ENCODE assay signal across 39 cellular contexts in genomic region chr7:138773176-138773575, GRCh38. TPM values are rescaled to one million over a fixed set of nuclear protein-coding genes. Genes with fewer than 3 reads are reported as not detected.
"Had no signal": no experiment of that assay in that cellular context is flagged by ENCODE, and none has a peak within 500 bp of the region (broad histone marks: within the 10 kb centered on the region; RNA-seq: fewer than 3 reads in every experiment).

No MANE protein-coding gene starts in this region.

- H3K4me3 Mint-ChIP-seq: activated CD4-positive, alpha-beta memory T cell treated with anti-CD3 and anti-CD28 coated beads for 36 hours; activated CD4-positive, alpha-beta T cell treated with anti-CD3 and anti-CD28 coated beads, Interleukin-2, amount 10 ng/mL, durations not matched to agents 24 days and 14 days; activated naive CD4-positive, alpha-beta T cell treated with anti-CD3 and anti-CD28 coated beads for 36 hours; activated naive CD8-positive, alpha-beta T cell treated with anti-CD3 and anti-CD28 coated beads for 36 hours; activated T-helper 1 cell treated with anti-CD3 and anti-CD28 coated beads, Interleukin-12 subunit alpha, Interleukin-12 subunit beta, Interleukin-2, Interleukin-4 antibody, amounts not matched to agents 30 ng/mL and 10 ng/mL and 1 ng/mL, durations not matched to agents 14 hours and 24 hours and 36 hours; endodermal cell; natural killer cell treated with Interleukin-12 subunit alpha and Interleukin-12 subunit beta and Interleukin-15 and Interleukin-18, amount 100 ng/mL, for 72 hours had no signal

- H3K36me3 ChIP-seq: adrenal gland, cardiac muscle cell, heart left ventricle, left ventricle myocardium inferior, neutrophil, thoracic aorta, uterus had no signal

- ATAC-seq: body of pancreas, heart left ventricle, mucosa of descending colon, sciatic nerve had no signal

- H3K9me3 ChIP-seq: adrenal gland, body of pancreas, heart left ventricle, left ventricle myocardium inferior, mucosa of descending colon, neutrophil, thoracic aorta, uterus had no signal

- H3K27me3 Mint-ChIP-seq: activated CD4-positive, alpha-beta memory T cell treated with anti-CD3 and anti-CD28 coated beads for 36 hours; activated naive CD8-positive, alpha-beta T cell treated with anti-CD3 and anti-CD28 coated beads for 36 hours had no signal

- H3K4me1 ChIP-seq: adrenal gland, body of pancreas, heart left ventricle, left ventricle myocardium inferior, uterus had no signal

- H3K27ac Mint-ChIP-seq: activated CD4-positive, alpha-beta memory T cell treated with anti-CD3 and anti-CD28 coated beads for 36 hours; activated CD4-positive, alpha-beta T cell treated with anti-CD3 and anti-CD28 coated beads, Interleukin-2, amount 10 ng/mL, durations not matched to agents 24 days and 14 days; activated naive CD4-positive, alpha-beta T cell treated with anti-CD3 and anti-CD28 coated beads for 36 hours; activated naive CD8-positive, alpha-beta T cell treated with anti-CD3 and anti-CD28 coated beads for 36 hours; activated T-helper 1 cell treated with anti-CD3 and anti-CD28 coated beads, Interleukin-12 subunit alpha, Interleukin-12 subunit beta, Interleukin-2, Interleukin-4 antibody, amounts not matched to agents 30 ng/mL and 10 ng/mL and 1 ng/mL, durations not matched to agents 14 hours and 24 hours and 36 hours; endodermal cell; natural killer cell treated with Interleukin-12 subunit alpha and Interleukin-12 subunit beta and Interleukin-15 and Interleukin-18, amount 100 ng/mL, for 72 hours had no signal

- H3K9me3 Mint-ChIP-seq: activated CD4-positive, alpha-beta memory T cell treated with anti-CD3 and anti-CD28 coated beads for 36 hours; activated CD4-positive, alpha-beta T cell treated with anti-CD3 and anti-CD28 coated beads, Interleukin-2, amount 10 ng/mL, durations not matched to agents 24 days and 14 days; activated naive CD4-positive, alpha-beta T cell treated with anti-CD3 and anti-CD28 coated beads for 36 hours; activated naive CD8-positive, alpha-beta T cell treated with anti-CD3 and anti-CD28 coated beads for 36 hours; activated T-helper 1 cell treated with anti-CD3 and anti-CD28 coated beads, Interleukin-12 subunit alpha, Interleukin-12 subunit beta, Interleukin-2, Interleukin-4 antibody, amounts not matched to agents 30 ng/mL and 10 ng/mL and 1 ng/mL, durations not matched to agents 14 hours and 24 hours and 36 hours; endodermal cell; natural killer cell treated with Interleukin-12 subunit alpha and Interleukin-12 subunit beta and Interleukin-15 and Interleukin-18, amount 100 ng/mL, for 72 hours had no signal

- H3K4me3 ChIP-seq: adrenal gland, body of pancreas, cardiac muscle cell, heart left ventricle, left ventricle myocardium inferior, lung, mucosa of descending colon, skin epidermis, thoracic aorta, uterus had no signal

- H3K27ac ChIP-seq: adrenal gland, body of pancreas, cardiac muscle cell, heart left ventricle, left ventricle myocardium inferior, neutrophil, thoracic aorta, uterus had no signal

- DNase-seq: activated CD4-positive, alpha-beta memory T cell treated with anti-CD3 and anti-CD28 coated beads for 36 hours; activated CD4-positive, alpha-beta T cell treated with anti-CD3 and anti-CD28 coated beads, Interleukin-2, amount 10 ng/mL, durations not matched to agents 24 days and 14 days; activated CD4-positive, CD25-positive, alpha-beta regulatory T cell treated with anti-CD3 and anti-CD28 coated beads, Interleukin-2, amount 50 U/mL, for 72 hours; activated CD8-positive, alpha-beta memory T cell treated with anti-CD3 and anti-CD28 coated beads, Interleukin-2, amount 50 U/mL, for 4 hours; activated effector memory CD4-positive, alpha-beta T cell treated with anti-CD3 and anti-CD28 coated beads, Interleukin-2, amount 50 U/mL, for 16 hours; activated naive CD4-positive, alpha-beta T cell treated with anti-CD3 and anti-CD28 coated beads for 36 hours; activated naive CD8-positive, alpha-beta T cell treated with anti-CD3 and anti-CD28 coated beads for 36 hours; activated T-cell treated with anti-CD3 and anti-CD28 coated beads, Interleukin-2, amount 50 U/mL, for 1 hour; adrenal gland; aorta; body of pancreas; foreskin fibroblast; heart left ventricle; hypothalamus; left ventricle myocardium inferior; mucosa of descending colon; retina; stimulated activated CD4-positive, alpha-beta T cell treated with anti-CD3 and anti-CD28 coated beads, Interleukin-1b, Interleukin-23, amount 100 ng/mL, for 48 hours; stimulated activated CD4-positive, alpha-beta T cell treated with anti-CD3 and anti-CD28 coated beads, Interleukin-4, amount 100 ng/mL, for 4 hours; stimulated activated CD8-positive, alpha-beta memory T cell treated with anti-CD3 and anti-CD28 coated beads, Interleukin-4, amount 100 ng/mL, for 48 hours; stimulated activated naive CD4-positive, alpha-beta T cell; T-helper 2 cell; trophoblast cell; uterus had no signal

- H3K27me3 ChIP-seq: adrenal gland, body of pancreas, cardiac muscle cell, neutrophil, uterus had no signal

RNA-seq across cellular contexts. Expression of gene TMEM213, which starts 24.6 kb away (rescaled TPM):
- total RNA-seq: activated CD4-positive, alpha-beta T cell treated with anti-CD3 and anti-CD28 coated beads, Interleukin-2, amount 10 ng/mL, durations not matched to agents 24 days and 14 days; activated CD8-positive, alpha-beta memory T cell treated with anti-CD3 and anti-CD28 coated beads for 36 hours; activated naive CD4-positive, alpha-beta T cell treated with anti-CD3 and anti-CD28 coated beads for 36 hours; activated naive CD8-positive, alpha-beta T cell treated with anti-CD3 and anti-CD28 coated beads for 36 hours; adrenal gland; aorta; body of pancreas; cardiac muscle cell; chondrocyte; endodermal cell; esophagus mucosa; heart left ventricle; left ventricle myocardium inferior; mucosa of descending colon; myocyte; natural killer cell treated with Interleukin-12 subunit alpha and Interleukin-12 subunit beta and Interleukin-15 and Interleukin-18, amount 100 ng/mL, for 72 hours; osteocyte; posterior vena cava; sciatic nerve; thoracic aorta had no signal
- polyA plus RNA-seq: adrenal gland, aorta, cardiac muscle cell, heart left ventricle had no signal

RNA-seq across cellular contexts. Expression of gene ATP6V0A4, which starts 24.8 kb away (rescaled TPM):
- total RNA-seq: activated CD4-positive, alpha-beta T cell treated with anti-CD3 and anti-CD28 coated beads, Interleukin-2, amount 10 ng/mL, durations not matched to agents 24 days and 14 days; activated CD8-positive, alpha-beta memory T cell treated with anti-CD3 and anti-CD28 coated beads for 36 hours; activated naive CD4-positive, alpha-beta T cell treated with anti-CD3 and anti-CD28 coated beads for 36 hours; activated naive CD8-positive, alpha-beta T cell treated with anti-CD3 and anti-CD28 coated beads for 36 hours; activated T-helper 1 cell treated with anti-CD3 and anti-CD28 coated beads, Interleukin-12 subunit alpha, Interleukin-12 subunit beta, Interleukin-2, Interleukin-4 antibody, amounts not matched to agents 30 ng/mL and 10 ng/mL and 1 ng/mL, durations not matched to agents 14 hours and 24 hours and 36 hours; adrenal gland; aorta; body of pancreas; cardiac muscle cell; heart left ventricle; left ventricle myocardium inferior; mucosa of descending colon; posterior vena cava; sciatic nerve; thoracic aorta; uterus had no signal
- polyA plus RNA-seq: adrenal gland, aorta, cardiac muscle cell, heart left ventricle had no signal
